In genomic region chr17:81428945-81429344, GRCh38 we compare ENCODE assay signal across 14 cellular contexts. TPM values are rescaled to one million over a fixed set of nuclear protein-coding genes. Genes with fewer than 3 reads are reported as not detected.
DNase-seq lines count a peak whose midpoint lies in the region; ATAC-seq and TF ChIP-seq lines count a peak whose summit lies in the region.
"Had no signal": no experiment of that assay in that cellular context is flagged by ENCODE, and none has a peak within 500 bp of the region (broad histone marks: within the 10 kb centered on the region; RNA-seq: fewer than 3 reads in every experiment).

No MANE protein-coding gene starts in this region.

- H3K4me2 ChIP-seq in BLaER1, result peak overlapping the region; percentile 97

- H3K9me3 ChIP-seq in BLaER1, result peaks cover 19% of the 10 kb centered on the region; the same call in 1 of the 2 replicates
- H3K9me3 ChIP-seq in KOPT-K1 (ENCODE audit: insufficient read depth, low read length, poor library complexity, severe bottlenecking), result peaks cover 23% of the 10 kb centered on the region
- H3K9me3 ChIP-seq in esophagus muscularis mucosa, result no peaks in the 10 kb centered on the region
- H3K9me3 ChIP-seq in skeletal muscle tissue (ENCODE audit: control insufficient read depth in 3 of 3, low read length in 3 of 3), result no peaks in the 10 kb centered on the region
- H3K9me3 ChIP-seq: transverse colon had no signal

- TF ChIP-seq CTCF in esophagus muscularis mucosa (IDR thresholded peaks at IDR 0.05), result no peak

- no peak for TF ChIP-seq POLR2A in esophagus muscularis mucosa (IDR thresholded peaks at IDR 0.05; ENCODE audit: low read depth)

- no peak for TF ChIP-seq EP300 in esophagus muscularis mucosa (IDR thresholded peaks at IDR 0.05)

- intact Hi-C loops in esophagus muscularis mucosa (cut with DNase I) (no loop called here), posterior vena cava (cut with DNase I) (no loop called here)

- H3K9ac ChIP-seq in BLaER1, result peak overlapping the region; percentile 87
- peak overlapping the region in 2 of 3 donors; percentile 32 to 40 for H3K9ac ChIP-seq in skeletal muscle tissue (ENCODE audit: low read depth in 1 of 3, low read length in 3 of 3)

- H3K4me1 ChIP-seq in BLaER1 (peaks cover 62% of the 10 kb centered on the region), esophagus muscularis mucosa (peaks cover 58 to 81% (median 70%) of the 10 kb centered on the region in 4 donors), skeletal muscle tissue (ENCODE audit: control insufficient read depth in 3 of 3, insufficient read depth in 3 of 3, low read length in 3 of 3) (peaks cover 34 to 61% (median 51%) of the 10 kb centered on the region in 3 donors)

- DNase-seq in esophagus muscularis mucosa (ENCODE audit: extremely low spot score) (no peak), posterior vena cava (ENCODE audit: low spot score) (no peak), HUDEP-2 (lab: John Stamatoyannopoulos, UW; ENCODE audit: unreplicated experiment in 76 of 76) (no peak)
- DNase-seq: activated CD4-positive, alpha-beta T cell treated with anti-CD3 and anti-CD28 coated beads, Interleukin-2, amount 10 ng/mL, durations not matched to agents 24 days and 14 days; CD4-positive, CD25-positive, alpha-beta regulatory T cell; GDM1; mesendoderm had no signal

- H3K4me3 ChIP-seq in BLaER1, result peak overlapping the region; percentile 70
- H3K4me3 ChIP-seq in esophagus muscularis mucosa, result peak overlapping the region; percentile 16 to 40 (median 32)
- peak overlapping the region in 1 of 3 donors; percentile 29 for H3K4me3 ChIP-seq in skeletal muscle tissue (ENCODE audit: low read length in 3 of 3)
- H3K4me3 ChIP-seq: K562 had no signal

- H3K36me3 ChIP-seq in BLaER1, result peaks cover 25% of the 10 kb centered on the region; the same call in 1 of the 2 replicates
- H3K36me3 ChIP-seq in KOPT-K1 (ENCODE audit: insufficient read depth, low read length), result peaks cover 18% of the 10 kb centered on the region
- H3K36me3 ChIP-seq in esophagus muscularis mucosa, result peaks cover 0 to 7% (median 0%) of the 10 kb centered on the region in 4 donors
- H3K36me3 ChIP-seq in skeletal muscle tissue (ENCODE audit: control insufficient read depth in 3 of 3, insufficient read depth in 3 of 3, low read length in 3 of 3), result no peaks in the 10 kb centered on the region
- H3K36me3 ChIP-seq: transverse colon had no signal

- WGBS in esophagus muscularis mucosa, result no CpG with 5 or more reads among the region's 19 CpGs

- peaks cover 53% of the 10 kb centered on the region for H4K20me1 ChIP-seq in BLaER1

- H3K27ac ChIP-seq in BLaER1, result peak overlapping the region; percentile 98
- H3K27ac ChIP-seq in KOPT-K1 (ENCODE audit: low read depth, low read length, poor library complexity, severe bottlenecking), result peak overlapping the region; percentile 100
- peak overlapping the region in 3 of 4 donors; percentile 44 to 75 (median 56) for H3K27ac ChIP-seq in esophagus muscularis mucosa (replicated peaks in 1 of 4)
- no peak overlapping the region for H3K27ac ChIP-seq in skeletal muscle tissue (ENCODE audit: low read depth, low read length)

- ATAC-seq in GM21526 (IDR thresholded peaks at IDR 0.05; ENCODE audit: low FRiP score, unreplicated experiment) (no peak), HG03521 (IDR thresholded peaks at IDR 0.05; ENCODE audit: unreplicated experiment) (no peak)
- ATAC-seq: K562 had no signal

- H3K27me3 ChIP-seq in BLaER1 (no peaks in the 10 kb centered on the region), esophagus muscularis mucosa (no peaks in the 10 kb centered on the region), skeletal muscle tissue (ENCODE audit: control insufficient read depth in 3 of 3, insufficient read depth in 3 of 3, low read length in 3 of 3) (peaks cover 0 to 2% (median 0%) of the 10 kb centered on the region in 3 donors)

RNA-seq across cellular contexts. Expression of gene BAHCC1, which starts 33.7 kb away (rescaled TPM):
- total RNA-seq in esophagus muscularis mucosa, result 10 to 100 TPM; 15.9 to 38.1 (median 21.1) TPM
- total RNA-seq in skeletal muscle tissue, result 8.4 TPM
- 10 to 100 TPM; 17.3 to 19.1 TPM for total RNA-seq in posterior vena cava
- total RNA-seq: activated CD4-positive, alpha-beta T cell treated with anti-CD3 and anti-CD28 coated beads, Interleukin-2, amount 10 ng/mL, durations not matched to agents 24 days and 14 days had no signal
